18 cellular contexts compared by ENCODE assay signal in genomic region chr11:31821779-31822574, GRCh38. TPM values are rescaled to one million over a fixed set of nuclear protein-coding genes. Genes with fewer than 3 reads are reported as not detected.
DNase-seq lines count a peak whose midpoint lies in the region; FAIRE-seq and TF ChIP-seq lines count a peak whose summit lies in the region.
"Had no signal": no experiment of that assay in that cellular context is flagged by ENCODE, and none has a peak within 500 bp of the region (broad histone marks: within the 10 kb centered on the region; RNA-seq: fewer than 3 reads in every experiment).

No MANE protein-coding gene starts in this region.

- H4K20me1 ChIP-seq in endothelial cell of umbilical vein (replicated peaks; ENCODE audit: control insufficient read depth, extremely low read depth, insufficient read depth, low read length) (no peaks in the 10 kb centered on the region), osteoblast (ENCODE audit: insufficient read depth, low read length) (no peaks in the 10 kb centered on the region)

- H3K4me1 ChIP-seq in endothelial cell of umbilical vein (ENCODE audit: control insufficient read depth, extremely low read depth, insufficient read depth, low read length) (peaks cover 3% of the 10 kb centered on the region), osteoblast (ENCODE audit: insufficient read depth, low read length) (no peaks in the 10 kb centered on the region)

- H3K4me3 ChIP-seq in endothelial cell of umbilical vein (replicated peaks in 1 of 3; ENCODE audit: insufficient read depth in 1 of 3, low read depth in 1 of 3, low read length in 3 of 3) (no peak overlapping the region), osteoblast (ENCODE audit: insufficient read depth, low read length) (no peak overlapping the region), coronary artery (no peak overlapping the region)
- H3K4me3 ChIP-seq: SK-N-MC had no signal

- intact Hi-C loops in endothelial cell of umbilical vein (cut with micrococcal nuclease), result loop anchor here (1.0 to 2.0 kb wide), 2 partner anchors 12 to 23 kb away; no protein-coding TSS in a partner anchor

- peaks cover 95 to 99% of the 10 kb centered on the region in 2 experiments for H3K27me3 ChIP-seq in endothelial cell of umbilical vein (ENCODE audit: control insufficient read depth in 2 of 2, insufficient read depth in 2 of 2, low read length in 2 of 2)
- H3K27me3 ChIP-seq in osteoblast (ENCODE audit: insufficient read depth, low read length), result peaks cover 100% of the 10 kb centered on the region

- H2AFZ ChIP-seq in endothelial cell of umbilical vein (ENCODE audit: low read depth, low read length) (no peak overlapping the region), osteoblast (ENCODE audit: low read length) (no peak overlapping the region)

- no peak overlapping the region for H3K9ac ChIP-seq in endothelial cell of umbilical vein (replicated peaks; ENCODE audit: extremely low read depth, insufficient read depth, low read length)
- H3K9ac ChIP-seq: KMS-11 had no signal

- no TSS peak for BruUV-seq in endothelial cell of umbilical vein (replicated peaks; lab: Mats Ljungman, UMichigan)

- no peak for TF ChIP-seq CTCF in endothelial cell of umbilical vein (IDR thresholded peaks at IDR 0.05; ENCODE audit: extremely low read depth in 1 of 2, insufficient read depth in 1 of 2, low read depth in 1 of 2, low read length in 2 of 2)
- TF ChIP-seq CTCF in osteoblast (IDR thresholded peaks at IDR 0.05; ENCODE audit: extremely low read depth, low read depth, low read length), result no peak
- TF ChIP-seq CTCF in coronary artery (IDR thresholded peaks at IDR 0.05), result no peak

- H3K27ac ChIP-seq in endothelial cell of umbilical vein (ENCODE audit: insufficient read depth, low read depth, low read length) (no peak overlapping the region), osteoblast (ENCODE audit: low read depth, low read length) (no peak overlapping the region), coronary artery (no peak overlapping the region)
- H3K27ac ChIP-seq: KMS-11, SK-N-MC had no signal

- FAIRE-seq in endothelial cell of umbilical vein (lab: Jason Lieb, UNC), result no peak
- FAIRE-seq: D721Med, HepG2 had no signal

- CTCF ChIA-PET in HEK293T (lab: Yijun Ruan, JAX), result interaction anchor here (0.7 kb wide), 1 partner anchor 432 kb away, joined by 4 read pairs; no protein-coding TSS in a partner anchor
- CTCF ChIA-PET in endothelial cell of umbilical vein (lab: Charles Lee), result interaction anchor here (1.4 to 1.6 kb wide), 2 partner anchors 12 to 180 kb away, joined by 5 to 6 read pairs; no protein-coding TSS in a partner anchor

- H3K4me2 ChIP-seq in endothelial cell of umbilical vein (ENCODE audit: insufficient read depth, low read length) (no peak overlapping the region), osteoblast (ENCODE audit: insufficient read depth, low read length) (no peak overlapping the region)
- H3K4me2 ChIP-seq: KMS-11 had no signal

- H3K9me1 ChIP-seq in endothelial cell of umbilical vein (replicated peaks; ENCODE audit: control insufficient read depth, extremely low read depth, insufficient read depth, low read length), result no peaks in the 10 kb centered on the region

- H3K79me2 ChIP-seq in endothelial cell of umbilical vein (ENCODE audit: control insufficient read depth, insufficient read depth, low read length) (no peaks in the 10 kb centered on the region), osteoblast (ENCODE audit: insufficient read depth, low read length) (no peaks in the 10 kb centered on the region)

- dilution Hi-C loops in endothelial cell of umbilical vein (cut with MboI; ENCODE audit: extremely low pct_ligation_motif_present, low sequenced_read_pairs), result no loop called here

- peak; percentile 15 for DNase-seq in NCI-H748 (lab: John Stamatoyannopoulos, UW; ENCODE audit: unreplicated experiment)
- DNase-seq in NCI-H748 treated with DMSO at 0.1 percent for 48 hours (lab: John Stamatoyannopoulos, UW), result no peak
- no peak for DNase-seq in HEK293T (ENCODE audit: extremely low spot score)
- DNase-seq in endothelial cell of umbilical vein (ENCODE audit: low read depth, low spot score), result no peak
- DNase-seq in osteoblast (ENCODE audit: insufficient read length, low spot score, missing footprints), result peak; percentile 71
- DNase-seq in DMS79 (lab: John Stamatoyannopoulos, UW), result no peak
- DNase-seq in AG08396 (ENCODE audit: low spot score), result no peak
- no peak for DNase-seq in coronary artery (ENCODE audit: low spot score)
- DNase-seq: C1 segment of cervical spinal cord, MV-4-11, NCI-H187 treated with DMSO at 0.1 percent for 48 hours, NCI-H774, SHP77, T-cell had no signal

- POLR2A ChIA-PET in HEK293T (lab: Yijun Ruan, JAX), result no interaction called here
- POLR2A ChIA-PET in endothelial cell of umbilical vein (lab: Charles Lee), result interaction anchor here (0.7 kb wide), 1 partner anchor 63 kb away, joined by 3 read pairs; no protein-coding TSS in a partner anchor

- H3K9me3 ChIP-seq in endothelial cell of umbilical vein (replicated peaks; ENCODE audit: control insufficient read depth, insufficient read depth, low read length) (no peaks in the 10 kb centered on the region), osteoblast (ENCODE audit: low read depth, low read length) (no peaks in the 10 kb centered on the region)

- TF ChIP-seq POLR2A in endothelial cell of umbilical vein (IDR thresholded peaks at IDR 0.05; ENCODE audit: low read depth, low read length), result no peak

- H3K36me3 ChIP-seq in endothelial cell of umbilical vein (ENCODE audit: control insufficient read depth in 2 of 2, extremely low read depth in 1 of 2, insufficient read depth in 2 of 2, low read length in 2 of 2), result no peaks in the 10 kb centered on the region
- no peaks in the 10 kb centered on the region for H3K36me3 ChIP-seq in osteoblast (ENCODE audit: insufficient read depth, low read length)

TF ChIP-seq in HEK293T, 16 proteins besides CTCF, POLR2A, EP300 and RAD21:
- TF ChIP-seq PKNOX1 (IDR thresholded peaks at IDR 0.05) (peak; percentile 80), TARDBP (IDR thresholded peaks at IDR 0.05) (no peak), NFRKB (IDR thresholded peaks at IDR 0.05) (no peak)

TF ChIP-seq in endothelial cell of umbilical vein, 7 proteins besides CTCF, POLR2A, EP300 and RAD21:
- peak; percentile 64 for TF ChIP-seq EZH2 (IDR thresholded peaks at IDR 0.05; ENCODE audit: borderline replicate concordance, low read depth, low read length, severe bottlenecking)
- no peak for TF ChIP-seq JUN (IDR thresholded peaks at IDR 0.05; ENCODE audit: borderline replicate concordance, insufficient read depth, insufficient read length, low read depth)
- no peak for TF ChIP-seq POLR2AphosphoS5 (IDR thresholded peaks at IDR 0.05; ENCODE audit: insufficient read depth, low read depth, low read length)

RNA-seq across cellular contexts. Expression of gene PAX6, which starts 10.9 kb away (rescaled TPM):
- total RNA-seq in endothelial cell of umbilical vein (not detected in 2 replicates), osteoblast (under 0.01 and 0.36 TPM in 2 replicates)
- not detected in 2 replicates for polyA plus RNA-seq in endothelial cell of umbilical vein
- polyA plus RNA-seq in endothelial cell of umbilical vein (2011; cell fraction: cytosol; rRNA removed), result 0.04 and 0.10 TPM in 2 replicates
- polyA plus RNA-seq in endothelial cell of umbilical vein (2011; cell fraction: nucleus; rRNA removed), result not detected in 2 replicates
- not detected in 2 replicates for polyA plus RNA-seq in endothelial cell of umbilical vein (2012)
- polyA minus RNA-seq in endothelial cell of umbilical vein, result 0.91 TPM in 1 of 2 replicates, not detected in the other
- 3.7 TPM for polyA minus RNA-seq in endothelial cell of umbilical vein (2011; cell fraction: cytosol; rRNA and poly(A)+ RNA removed)
- polyA minus RNA-seq in endothelial cell of umbilical vein (2011; cell fraction: nucleus; rRNA and poly(A)+ RNA removed), result not detected in 2 replicates
- total RNA-seq: T-cell had no signal

Comparison
In these comparisons a context has a peak if more than half of its experiments do, and no peak if none do; other contexts are left out.
1. DNase-seq: peak in NCI-H748 (single experiment) and osteoblast (single experiment); none in NCI-H748 treated with DMSO at 0.1 percent for 48 hours (single experiment), HEK293T (single experiment), endothelial cell of umbilical vein (single experiment), DMS79 (single experiment), AG08396 (single experiment) and coronary artery (single experiment).